ENCODE assay signal across 17 cellular contexts in genomic region chr7:94031865-94032264, GRCh38.
"Had no signal": no experiment of that assay in that cellular context is flagged by ENCODE, and none has a peak within 500 bp of the region (broad histone marks: within the 10 kb centered on the region; RNA-seq: fewer than 3 reads in every experiment).

No MANE protein-coding gene starts in this region.

- DNase-seq: activated CD4-positive, alpha-beta memory T cell treated with anti-CD3 and anti-CD28 coated beads, Interleukin-2, amount 10 ng/mL, durations not matched to agents 7 days and 5 days; activated CD4-positive, alpha-beta T cell treated with anti-CD3 and anti-CD28 coated beads, Interleukin-2, amount 10 ng/mL, durations not matched to agents 24 days and 14 days; activated CD8-positive, alpha-beta memory T cell treated with anti-CD3 and anti-CD28 coated beads, Interleukin-2, amount 10 ng/mL, durations not matched to agents 7 days and 5 days; activated gamma-delta T cell treated with Interleukin-2 at 50 U/mL for 16 hours; activated T-cell treated with anti-CD3 and anti-CD28 coated beads for 4 hours; anterior cingulate cortex; dermis blood vessel endothelial cell; effector memory CD8-positive, alpha-beta T cell; hippocampal formation; kidney glomerular epithelial cell; left lung; psoas muscle; stimulated activated CD4-positive, alpha-beta T cell treated with anti-CD3 and anti-CD28 coated beads, Interleukin-4, amount 100 ng/mL, for 4 hours; tibial artery had no signal

- ATAC-seq: activated CD4-positive, CD25-positive, alpha-beta regulatory T cell treated with anti-CD3 and anti-CD28 coated beads, Interleukin-2, amount 50 U/mL, for 24 hours; activated CD8-positive, alpha-beta memory T cell treated with anti-CD3 and anti-CD28 coated beads, Interleukin-2, amount 10 ng/mL, durations not matched to agents 7 days and 5 days; effector memory CD8-positive, alpha-beta T cell; esophagus mucosa; left lung; naive thymus-derived CD8-positive, alpha-beta T cell; psoas muscle had no signal
